2 cellular contexts compared by ENCODE assay signal in genomic region chr3:196774845-196775422, GRCh38.
TF ChIP-seq lines count a peak whose summit lies in the region.

No MANE protein-coding gene starts in this region.

TF ChIP-seq in HepG2, 621 proteins besides CTCF, POLR2A, EP300 and RAD21 (continues in another document):
- no peak for TF ChIP-seq SYNCRIP (IDR thresholded peaks at IDR 0.05; ENCODE audit: insufficient read depth, low read depth, low read length)
- TF ChIP-seq ZNF160 (CRISPR knock-in tag; IDR thresholded peaks at IDR 0.05), result no peak
- TF ChIP-seq GABPB1 (CRISPR knock-in tag; IDR thresholded peaks at IDR 0.05), result no peak
- TF ChIP-seq AKNA (CRISPR knock-in tag; IDR thresholded peaks at IDR 0.05; ENCODE audit: borderline replicate concordance), result no peak
- no peak for TF ChIP-seq CSRNP2 (CRISPR knock-in tag; conservative IDR thresholded peaks at IDR 0.05; ENCODE audit: low read depth)
- TF ChIP-seq CHD4 (IDR thresholded peaks at IDR 0.05; ENCODE audit: borderline replicate concordance, low read length), result no peak
- no peak for TF ChIP-seq ZSCAN22 (CRISPR knock-in tag; IDR thresholded peaks at IDR 0.05)
- TF ChIP-seq, protein P1, sequence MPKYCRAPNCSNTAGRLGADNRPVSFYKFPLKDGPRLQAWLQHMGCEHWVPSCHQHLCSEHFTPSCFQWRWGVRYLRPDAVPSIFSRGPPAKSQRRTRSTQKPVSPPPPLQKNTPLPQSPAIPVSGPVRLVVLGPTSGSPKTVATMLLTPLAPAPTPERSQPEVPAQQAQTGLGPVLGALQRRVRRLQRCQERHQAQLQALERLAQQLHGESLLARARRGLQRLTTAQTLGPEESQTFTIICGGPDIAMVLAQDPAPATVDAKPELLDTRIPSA (CRISPR knock-in tag; IDR thresholded peaks at IDR 0.05; ENCODE audit: borderline replicate concordance), result no peak
- no peak for TF ChIP-seq ZNF232 (CRISPR knock-in tag; IDR thresholded peaks at IDR 0.05; ENCODE audit: borderline replicate concordance)
- TF ChIP-seq ZBTB38 (CRISPR knock-in tag; IDR thresholded peaks at IDR 0.05), result no peak
- TF ChIP-seq ZC3H13 (CRISPR knock-in tag; IDR thresholded peaks at IDR 0.05), result no peak
- TF ChIP-seq MBNL3 (CRISPR knock-in tag; conservative IDR thresholded peaks at IDR 0.05), result no peak
- peak; percentile 5; the same call in 1 of the 2 replicates for TF ChIP-seq NCOR1 (IDR thresholded peaks at IDR 0.05; ENCODE audit: borderline replicate concordance, low read length)
- TF ChIP-seq MXI1 (IDR thresholded peaks at IDR 0.05; ENCODE audit: borderline replicate concordance, low read depth, low read length), result no peak
- no peak for TF ChIP-seq TFAP4 (IDR thresholded peaks at IDR 0.05; ENCODE audit: borderline replicate concordance, low read depth)
- TF ChIP-seq, protein P2, sequence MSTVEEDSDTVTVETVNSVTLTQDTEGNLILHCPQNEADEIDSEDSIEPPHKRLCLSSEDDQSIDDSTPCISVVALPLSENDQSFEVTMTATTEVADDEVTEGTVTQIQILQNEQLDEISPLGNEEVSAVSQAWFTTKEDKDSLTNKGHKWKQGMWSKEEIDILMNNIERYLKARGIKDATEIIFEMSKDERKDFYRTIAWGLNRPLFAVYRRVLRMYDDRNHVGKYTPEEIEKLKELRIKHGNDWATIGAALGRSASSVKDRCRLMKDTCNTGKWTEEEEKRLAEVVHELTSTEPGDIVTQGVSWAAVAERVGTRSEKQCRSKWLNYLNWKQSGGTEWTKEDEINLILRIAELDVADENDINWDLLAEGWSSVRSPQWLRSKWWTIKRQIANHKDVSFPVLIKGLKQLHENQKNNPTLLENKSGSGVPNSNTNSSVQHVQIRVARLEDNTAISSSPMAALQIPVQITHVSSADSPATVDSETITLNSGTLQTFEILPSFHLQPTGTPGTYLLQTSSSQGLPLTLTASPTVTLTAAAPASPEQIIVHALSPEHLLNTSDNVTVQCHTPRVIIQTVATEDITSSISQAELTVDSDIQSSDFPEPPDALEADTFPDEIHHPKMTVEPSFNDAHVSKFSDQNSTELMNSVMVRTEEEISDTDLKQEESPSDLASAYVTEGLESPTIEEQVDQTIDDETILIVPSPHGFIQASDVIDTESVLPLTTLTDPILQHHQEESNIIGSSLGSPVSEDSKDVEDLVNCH (CRISPR knock-in tag; IDR thresholded peaks at IDR 0.05), result no peak

TF ChIP-seq in GM12878, 131 proteins besides CTCF, POLR2A, EP300 and RAD21:
- TF ChIP-seq RCOR1 (conservative IDR thresholded peaks at IDR 0.05; ENCODE audit: low read depth, low read length) (no peak), FOXK2 (IDR thresholded peaks at IDR 0.05) (no peak), SUPT20H (IDR thresholded peaks at IDR 0.05; ENCODE audit: borderline replicate concordance, control insufficient read depth, low read depth, low read length) (no peak), YY1 (IDR thresholded peaks at IDR 0.05; ENCODE audit: low read depth, low read length) (no peak), SREBF1 (IDR thresholded peaks at IDR 0.05; ENCODE audit: low read length) (no peak), SKIL (IDR thresholded peaks at IDR 0.05; ENCODE audit: low read depth, poor library complexity, severe bottlenecking) (no peak)
- TF ChIP-seq, protein P3, sequence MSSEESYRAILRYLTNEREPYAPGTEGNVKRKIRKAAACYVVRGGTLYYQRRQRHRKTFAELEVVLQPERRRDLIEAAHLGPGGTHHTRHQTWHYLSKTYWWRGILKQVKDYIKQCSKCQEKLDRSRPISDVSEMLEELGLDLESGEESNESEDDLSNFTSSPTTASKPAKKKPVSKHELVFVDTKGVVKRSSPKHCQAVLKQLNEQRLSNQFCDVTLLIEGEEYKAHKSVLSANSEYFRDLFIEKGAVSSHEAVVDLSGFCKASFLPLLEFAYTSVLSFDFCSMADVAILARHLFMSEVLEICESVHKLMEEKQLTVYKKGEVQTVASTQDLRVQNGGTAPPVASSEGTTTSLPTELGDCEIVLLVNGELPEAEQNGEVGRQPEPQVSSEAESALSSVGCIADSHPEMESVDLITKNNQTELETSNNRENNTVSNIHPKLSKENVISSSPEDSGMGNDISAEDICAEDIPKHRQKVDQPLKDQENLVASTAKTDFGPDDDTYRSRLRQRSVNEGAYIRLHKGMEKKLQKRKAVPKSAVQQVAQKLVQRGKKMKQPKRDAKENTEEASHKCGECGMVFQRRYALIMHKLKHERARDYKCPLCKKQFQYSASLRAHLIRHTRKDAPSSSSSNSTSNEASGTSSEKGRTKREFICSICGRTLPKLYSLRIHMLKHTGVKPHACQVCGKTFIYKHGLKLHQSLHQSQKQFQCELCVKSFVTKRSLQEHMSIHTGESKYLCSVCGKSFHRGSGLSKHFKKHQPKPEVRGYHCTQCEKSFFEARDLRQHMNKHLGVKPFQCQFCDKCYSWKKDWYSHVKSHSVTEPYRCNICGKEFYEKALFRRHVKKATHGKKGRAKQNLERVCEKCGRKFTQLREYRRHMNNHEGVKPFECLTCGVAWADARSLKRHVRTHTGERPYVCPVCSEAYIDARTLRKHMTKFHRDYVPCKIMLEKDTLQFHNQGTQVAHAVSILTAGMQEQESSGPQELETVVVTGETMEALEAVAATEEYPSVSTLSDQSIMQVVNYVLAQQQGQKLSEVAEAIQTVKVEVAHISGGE (CRISPR knock-in tag; IDR thresholded peaks at IDR 0.05), result no peak
- TF ChIP-seq, protein P4, sequence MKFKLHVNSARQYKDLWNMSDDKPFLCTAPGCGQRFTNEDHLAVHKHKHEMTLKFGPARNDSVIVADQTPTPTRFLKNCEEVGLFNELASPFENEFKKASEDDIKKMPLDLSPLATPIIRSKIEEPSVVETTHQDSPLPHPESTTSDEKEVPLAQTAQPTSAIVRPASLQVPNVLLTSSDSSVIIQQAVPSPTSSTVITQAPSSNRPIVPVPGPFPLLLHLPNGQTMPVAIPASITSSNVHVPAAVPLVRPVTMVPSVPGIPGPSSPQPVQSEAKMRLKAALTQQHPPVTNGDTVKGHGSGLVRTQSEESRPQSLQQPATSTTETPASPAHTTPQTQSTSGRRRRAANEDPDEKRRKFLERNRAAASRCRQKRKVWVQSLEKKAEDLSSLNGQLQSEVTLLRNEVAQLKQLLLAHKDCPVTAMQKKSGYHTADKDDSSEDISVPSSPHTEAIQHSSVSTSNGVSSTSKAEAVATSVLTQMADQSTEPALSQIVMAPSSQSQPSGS (IDR thresholded peaks at IDR 0.05; ENCODE audit: low read length), result no peak
